1 cellular context compared by ENCODE assay signal in genomic region chr4:89226665-89227572, GRCh38.
TF ChIP-seq lines count a peak whose summit lies in the region.

No MANE protein-coding gene starts in this region.

TF ChIP-seq in K562, 482 proteins besides CTCF, POLR2A, EP300 and RAD21 (continued from another document):
- TF ChIP-seq DEAF1 (CRISPR knock-in tag; IDR thresholded peaks at IDR 0.05) = peak; percentile 60; the same call in 1 of the 2 replicates
- TF ChIP-seq ZNF239 (CRISPR knock-in tag; IDR thresholded peaks at IDR 0.05) = no peak
- TF ChIP-seq CC2D1A (IDR thresholded peaks at IDR 0.05) = 0 out of 2 replicates have a peak, but pooled peaks have one; percentile 11
- no peak for TF ChIP-seq SMAD1 (IDR thresholded peaks at IDR 0.05; ENCODE audit: low read depth, low read length, partially characterized antibody)
